8 cellular contexts compared by ENCODE assay signal in genomic region chr1:152047607-152047953, GRCh38. TPM values are rescaled to one million over a fixed set of nuclear protein-coding genes. Genes with fewer than 3 reads are reported as not detected.
A peak's percentile ranks its signal among the peaks of the same experiment; 100 is the strongest.
DNase-seq lines count a peak whose midpoint lies in the region; ATAC-seq and TF ChIP-seq lines count a peak whose summit lies in the region.

No MANE protein-coding gene starts in this region.

- peak overlapping the region; percentile 20; the same call in 1 of the 2 replicates for H3K4me3 ChIP-seq in GM12864 (ENCODE audit: low read depth, low read length)
- H3K4me3 ChIP-seq in PC-9: peak overlapping the region; percentile 52

- no peaks in the 10 kb centered on the region; the same call in 1 of the 2 replicates for H3K9me3 ChIP-seq in PC-9 (ENCODE audit: insufficient read depth, low read depth)

- H3K4me3 Mint-ChIP-seq in dendritic cell treated with granulocyte-macrophage colony-stimulating factor and Interleukin-4, amounts not matched to agents 40 ng/mL and 50 ng/mL, for 4 days: peak overlapping the region; percentile 76
- H3K4me3 Mint-ChIP-seq in naive B cell: peak overlapping the region in 7 of 8 donors; percentile 70 to 84 (median 76)

- H3K36me3 Mint-ChIP-seq in dendritic cell treated with granulocyte-macrophage colony-stimulating factor and Interleukin-4, amounts not matched to agents 40 ng/mL and 50 ng/mL, for 4 days (ENCODE audit: low read depth): no peaks in the 10 kb centered on the region
- no peaks in the 10 kb centered on the region for H3K36me3 Mint-ChIP-seq in naive B cell

- TSS peak; percentile 90 for BruUV-seq in PC-9 (replicated peaks; lab: Mats Ljungman, UMichigan)

- TF ChIP-seq CTCF in GM12864 (IDR thresholded peaks at IDR 0.05; ENCODE audit: low read depth, low read length, missing control alignments): no peak
- no peak for TF ChIP-seq CTCF in PC-9 (conservative IDR thresholded peaks at IDR 0.05)

- peaks cover 56% of the 10 kb centered on the region for H3K4me1 Mint-ChIP-seq in dendritic cell treated with granulocyte-macrophage colony-stimulating factor and Interleukin-4, amounts not matched to agents 40 ng/mL and 50 ng/mL, for 4 days (ENCODE audit: low read depth)
- peaks cover 10 to 14% (median 13%) of the 10 kb centered on the region in 3 donors for H3K4me1 Mint-ChIP-seq in naive B cell

- H3K4me2 ChIP-seq in PC-9: peak overlapping the region; percentile 92

- peak overlapping the region; percentile 99 for H3K27ac ChIP-seq in PC-9

- intact Hi-C loops in PC-9 (cut with micrococcal nuclease; ENCODE audit: unreplicated experiment): loop anchor here (5.0 kb wide), 2 partner anchors 140 to 210 kb away; partner anchors contain the start of genes C2CD4D and THEM4
- intact Hi-C loops in dendritic cell treated with granulocyte-macrophage colony-stimulating factor and Interleukin-4, amounts not matched to agents 40 ng/mL and 50 ng/mL, for 4 days (cut with micrococcal nuclease): no loop called here

- peaks cover 16% of the 10 kb centered on the region; the same call in 1 of the 2 replicates for H3K79me2 ChIP-seq in PC-9 (ENCODE audit: low read depth)

- DNase-seq in GM12864 (ENCODE audit: low read depth) (no peak), PC-9 (peak; percentile 80 to 95), naive B cell (no peak), NCI-H748 (lab: John Stamatoyannopoulos, UW; ENCODE audit: unreplicated experiment) (no peak), SIG-M5 treated with dmso at 0.1 percent for 504 hours (lab: John Stamatoyannopoulos, UW; ENCODE audit: unreplicated experiment) (no peak)

- H3K27me3 ChIP-seq in PC-9 (ENCODE audit: insufficient read depth, low read depth): no peaks in the 10 kb centered on the region

- peak overlapping the region; percentile 96 for H3K27ac Mint-ChIP-seq in dendritic cell treated with granulocyte-macrophage colony-stimulating factor and Interleukin-4, amounts not matched to agents 40 ng/mL and 50 ng/mL, for 4 days
- peak overlapping the region; percentile 93 to 98 (median 96) for H3K27ac Mint-ChIP-seq in naive B cell

- H3K27me3 Mint-ChIP-seq in dendritic cell treated with granulocyte-macrophage colony-stimulating factor and Interleukin-4, amounts not matched to agents 40 ng/mL and 50 ng/mL, for 4 days: peaks cover under 1% of the 10 kb centered on the region
- peaks cover 0 to 8% (median 5%) of the 10 kb centered on the region in 3 donors for H3K27me3 Mint-ChIP-seq in naive B cell

- CTCF ChIA-PET in PC-9 (lab: Charles Lee): interaction anchor here (0.7 to 2.1 kb wide), 3 partner anchors 10 to 134 kb away, joined by 4 to 10 read pairs (median 5); no protein-coding TSS in a partner anchor

- no peaks in the 10 kb centered on the region for H3K36me3 ChIP-seq in PC-9 (ENCODE audit: low read depth)

- 0 out of 2 replicates have a peak overlapping the region, but pooled peaks have one; percentile 52 for H2AFZ ChIP-seq in PC-9

- no peaks in the 10 kb centered on the region for H4K20me1 ChIP-seq in PC-9 (ENCODE audit: insufficient read depth)

- no peak for ATAC-seq in naive B cell (ENCODE audit: low read depth in 2 of 2)
- no peak for ATAC-seq in HG02610 (IDR thresholded peaks at IDR 0.05; ENCODE audit: unreplicated experiment)
- no peak for ATAC-seq in GM18520 (IDR thresholded peaks at IDR 0.05; ENCODE audit: unreplicated experiment)

- no peaks in the 10 kb centered on the region for H3K9me3 Mint-ChIP-seq in dendritic cell treated with granulocyte-macrophage colony-stimulating factor and Interleukin-4, amounts not matched to agents 40 ng/mL and 50 ng/mL, for 4 days
- no peaks in the 10 kb centered on the region for H3K9me3 Mint-ChIP-seq in naive B cell

- H3K4me1 ChIP-seq in PC-9 (replicated peaks; ENCODE audit: insufficient read depth): peaks cover 72% of the 10 kb centered on the region

- peaks cover 53% of the 10 kb centered on the region for H3F3A ChIP-seq in PC-9 (ENCODE audit: insufficient read depth, low read depth)

- POLR2A ChIA-PET in PC-9 (lab: Charles Lee; ENCODE audit: unreplicated experiment): interaction anchor here (1.4 to 2.8 kb wide), 2 partner anchors 12 to 49 kb away, joined by 15 to 63 read pairs; partner anchors contain the start of gene S100A11

- H3K9me2 ChIP-seq in PC-9 (ENCODE audit: insufficient read depth): no peaks in the 10 kb centered on the region

RNA-seq across cellular contexts. Expression of gene S100A11, which starts 10.8 kb away (rescaled TPM):
- 578 and 868 TPM in 2 replicates for total RNA-seq in PC-9 (2021)
- polyA plus RNA-seq in naive B cell (ENCODE audit: low read depth in 6 of 6): 10 to 100 TPM; 22.1 to 54.6 (median 27.8) TPM

RNA-seq across cellular contexts. Expression of gene TCHHL1, which starts 41.3 kb away (rescaled TPM):
- total RNA-seq in PC-9 (2021): not detected in 2 replicates
- polyA plus RNA-seq in naive B cell (ENCODE audit: low read depth in 6 of 6): not detected

RNA-seq across cellular contexts. Expression of gene S100A10, which starts 53.9 kb away (rescaled TPM):
- 966 and 1,436 TPM in 2 replicates for total RNA-seq in PC-9 (2021)
- 100 to 1,000 TPM; 115 to 209 (median 180) TPM for polyA plus RNA-seq in naive B cell (ENCODE audit: low read depth in 6 of 6)

Comparison
In these comparisons a context has a peak if more than half of its experiments do, and no peak if none do; other contexts are left out.
1. DNase-seq: peak in PC-9 (2 of 2); none in GM12864 (single experiment), naive B cell (single experiment), NCI-H748 (single experiment) and SIG-M5 treated with dmso at 0.1 percent for 504 hours (single experiment).